ENCODE assay signal across 21 cellular contexts in genomic region chr13:34810996-34811395, GRCh38.
"Had no signal": no experiment of that assay in that cellular context is flagged by ENCODE, and none has a peak within 500 bp of the region (broad histone marks: within the 10 kb centered on the region; RNA-seq: fewer than 3 reads in every experiment).

No MANE protein-coding gene starts in this region.

- H3K36me3 ChIP-seq: gastrocnemius medialis, lower lobe of right lung, prostate gland, right atrium auricular region, stomach, thyroid gland had no signal

- H3K27ac ChIP-seq: dorsolateral prefrontal cortex, gastrocnemius medialis, lower lobe of right lung, prostate gland, right atrium auricular region, stomach, thyroid gland had no signal

- H3K4me3 ChIP-seq: dorsolateral prefrontal cortex, gastrocnemius medialis, lower lobe of right lung, prostate gland, right atrium auricular region, smooth muscle cell, stomach, thyroid gland had no signal

- H3K9me3 ChIP-seq: prostate gland, thyroid gland had no signal

- H3K27me3 ChIP-seq: dorsolateral prefrontal cortex, gastrocnemius medialis, right atrium auricular region, stomach, thyroid gland had no signal

- ATAC-seq: gastrocnemius medialis; left ventricle myocardium superior; lower lobe of right lung; naive thymus-derived CD8-positive, alpha-beta T cell; sciatic nerve; stimulated activated effector memory CD8-positive, alpha-beta T cell treated with anti-CD3 and anti-CD28 coated beads, Interleukin-12 subunit alpha, Interleukin-12 subunit beta, amount 100 ng/mL, for 72 hours had no signal

- DNase-seq: dorsolateral prefrontal cortex; effector CD4-positive, alpha-beta T cell; foreskin fibroblast; gastrocnemius medialis; head of caudate nucleus; left ventricle myocardium superior; lower lobe of right lung; naive thymus-derived CD8-positive, alpha-beta T cell; nephron progenitor cell; nucleus accumbens; stimulated activated CD4-positive, alpha-beta T cell treated with anti-CD3 and anti-CD28 coated beads, Interleukin-12 subunit alpha, Interleukin-12 subunit beta, amount 100 ng/mL, for 4 hours; stimulated activated CD4-positive, alpha-beta T cell treated with anti-CD3 and anti-CD28 coated beads, Interleukin-1b, Interleukin-23, amount 100 ng/mL, for 48 hours; stimulated activated CD4-positive, alpha-beta T cell treated with anti-CD3 and anti-CD28 coated beads, Interleukin-4, amount 100 ng/mL, for 1 hour; stimulated activated naive CD4-positive, alpha-beta T cell treated with Interleukin-2 at 50 U/mL for 16 hours; stomach; thyroid gland had no signal

- H3K4me1 ChIP-seq: gastrocnemius medialis, lower lobe of right lung, prostate gland, right atrium auricular region had no signal

- H3K4me2 ChIP-seq: smooth muscle cell had no signal
